In the genomic region with DNA sequence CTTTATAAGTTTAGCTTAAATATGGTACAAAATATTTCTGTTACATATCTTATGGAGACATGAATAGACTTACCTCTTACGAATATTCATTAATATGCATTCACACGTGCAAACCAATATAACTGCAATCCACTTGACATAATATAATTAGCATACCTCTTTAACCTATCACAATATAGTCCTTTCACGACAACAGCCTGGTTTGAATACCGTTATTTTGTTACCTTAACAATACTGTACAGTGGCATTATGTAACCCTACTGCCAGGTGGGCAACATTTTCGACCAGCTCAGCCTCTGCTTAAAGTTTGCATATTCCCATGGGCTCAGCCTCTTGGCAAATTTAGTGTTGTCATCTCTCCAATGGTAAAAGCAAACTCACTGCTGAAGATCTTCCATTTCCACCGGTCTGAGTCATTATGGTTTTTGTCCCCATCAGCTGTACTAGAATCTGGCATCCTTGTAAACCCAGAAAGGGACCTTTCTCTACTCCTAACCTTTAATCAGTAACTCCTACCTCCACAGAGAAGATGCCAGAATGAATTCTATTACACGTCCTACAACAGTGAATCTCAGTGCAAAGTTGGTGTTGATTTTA, we compare ENCODE assay signal across 8 cellular contexts. TPM values are rescaled to one million over a fixed set of nuclear protein-coding genes. Genes with fewer than 3 reads are reported as not detected.
A peak's percentile ranks its signal among the peaks of the same experiment; 100 is the strongest.
DNase-seq lines count a peak whose midpoint lies in the region; ATAC-seq, FAIRE-seq and TF ChIP-seq lines count a peak whose summit lies in the region.

No MANE protein-coding gene starts in this region.

- in situ Hi-C loops in K562 (cut with MboI), result loop anchor here (5.0 kb wide), 1 partner anchor 71 kb away; no protein-coding TSS in a partner anchor

- DNase-seq in EL (peak; percentile 40), K562 (ENCODE audit: extremely low read depth in 1 of 4, low spot score in 3 of 4) (no peak), nephron progenitor cell (no peak), esophagus squamous epithelium (lab: John Stamatoyannopoulos, UW) (no peak)

- no peaks in the 10 kb centered on the region for H3K9me1 ChIP-seq in K562 (ENCODE audit: control insufficient read depth, insufficient read depth, low read length)

- no peak overlapping the region for H3K27ac ChIP-seq in K562 (ENCODE audit: extremely low read depth, low read depth, low read length)
- H3K27ac ChIP-seq in esophagus squamous epithelium, result peak overlapping the region in 1 of 4 donors; percentile 19

- H3K9me3 ChIP-seq in Loucy (ENCODE audit: insufficient read depth, low read depth, low read length), result no peaks in the 10 kb centered on the region
- H3K9me3 ChIP-seq in K562 (replicated peaks; ENCODE audit: control insufficient read depth, insufficient read depth, low read depth, low read length), result no peaks in the 10 kb centered on the region
- H3K9me3 ChIP-seq in esophagus squamous epithelium, result no peaks in the 10 kb centered on the region

- H3K4me1 ChIP-seq in Loucy (ENCODE audit: insufficient read depth, low read length, poor library complexity, severe bottlenecking), result peaks cover 17% of the 10 kb centered on the region
- no peaks in the 10 kb centered on the region for H3K4me1 ChIP-seq in K562 (replicated peaks in 1 of 2; ENCODE audit: control insufficient read depth in 2 of 2, insufficient read depth in 2 of 2, low read length in 2 of 2)
- peaks cover 5 to 19% (median 6%) of the 10 kb centered on the region in 3 donors for H3K4me1 ChIP-seq in esophagus squamous epithelium

- H3K4me3 ChIP-seq in Loucy (ENCODE audit: low read length, poor library complexity, severe bottlenecking) (peak overlapping the region; percentile 36), K562 (no peak overlapping the region), esophagus squamous epithelium (no peak overlapping the region)

- no peaks in the 10 kb centered on the region for H3K9me2 ChIP-seq in Loucy (replicated peaks; ENCODE audit: low read depth, low read length)

- TF ChIP-seq CTCF in Loucy (conservative IDR thresholded peaks at IDR 0.05; ENCODE audit: low read length) (no peak), K562 (IDR thresholded peaks at IDR 0.05 in 2 of 3, conservative IDR thresholded peaks at IDR 0.05 in 1 of 3; ENCODE audit: insufficient read depth in 2 of 3, low read depth in 1 of 3, low read length in 3 of 3) (no peak), nephron progenitor cell (IDR thresholded peaks at IDR 0.05) (no peak), esophagus squamous epithelium (IDR thresholded peaks at IDR 0.05) (no peak)

- no TSS peak for BruUV-seq in K562 (replicated peaks; lab: Mats Ljungman, UMichigan)

- TF ChIP-seq POLR2A in K562 (conservative IDR thresholded peaks at IDR 0.05) (no peak), esophagus squamous epithelium (IDR thresholded peaks at IDR 0.05) (no peak)

- peaks cover 11% of the 10 kb centered on the region for H3K36me3 Mint-ChIP-seq in nephron progenitor cell (ENCODE audit: low read depth)

- H4K20me1 ChIP-seq in Loucy (ENCODE audit: insufficient read depth, low read length, poor library complexity, severe bottlenecking), result no peaks in the 10 kb centered on the region
- no peaks in the 10 kb centered on the region for H4K20me1 ChIP-seq in K562 (replicated peaks; ENCODE audit: control insufficient read depth, insufficient read depth, low read length)

- H3K79me2 ChIP-seq in Loucy (ENCODE audit: insufficient read depth, low read length) (peaks cover 18% of the 10 kb centered on the region; the same call in 1 of the 2 replicates), K562 (ENCODE audit: control insufficient read depth, insufficient read depth, low read length) (no peaks in the 10 kb centered on the region)

- 50% methylated on average over 7 of the region's 7 CpGs for WGBS in K562 (ENCODE audit: insufficient coverage, low coverage, missing lambda C conversion rate)
- WGBS in esophagus squamous epithelium, 2 donors, result 39 to 49% methylated on average over 7 of the region's 7 CpGs

- H3K27me3 ChIP-seq in Loucy (ENCODE audit: insufficient read depth, low read length, poor library complexity, severe bottlenecking) (no peaks in the 10 kb centered on the region), K562 (ENCODE audit: control insufficient read depth in 2 of 2, insufficient read depth in 2 of 2, low read length in 2 of 2) (no peaks in the 10 kb centered on the region), esophagus squamous epithelium (no peaks in the 10 kb centered on the region)

- TF ChIP-seq RAD21 in K562 (CRISPR knock-in tag; conservative IDR thresholded peaks at IDR 0.05 in 1 of 2, IDR thresholded peaks at IDR 0.05 in 1 of 2), result no peak

- peaks cover 3% of the 10 kb centered on the region for H3K27me3 Mint-ChIP-seq in nephron progenitor cell (ENCODE audit: low read depth, poor library complexity)

- peak overlapping the region; percentile 66 for H3K4me2 ChIP-seq in Loucy (ENCODE audit: low read depth, low read length, poor library complexity, severe bottlenecking)
- no peak overlapping the region for H3K4me2 ChIP-seq in K562 (ENCODE audit: insufficient read depth, low read length)

- intact Hi-C loops in K562 (cut with micrococcal nuclease) (loop anchor here (1.0 to 5.0 kb wide), 3 partner anchors 52 to 241 kb away; no protein-coding TSS in a partner anchor), esophagus squamous epithelium (cut with DNase I) (loop anchor here (2.0 kb wide), 1 partner anchor 79 kb away; no protein-coding TSS in a partner anchor)

- POLR2A ChIA-PET in K562 (lab: Yijun Ruan, JAX), result interaction anchor here (0.6 to 1.5 kb wide), 3 partner anchors 19 to 34 kb away, joined by 3 to 8 read pairs (median 3); no protein-coding TSS in a partner anchor

- H2AFZ ChIP-seq in Loucy (ENCODE audit: low read length) (no peak overlapping the region; the same call in 1 of the 2 replicates), K562 (ENCODE audit: low read depth, low read length) (no peak overlapping the region)

- H3K4me3 Mint-ChIP-seq in nephron progenitor cell, result no peak overlapping the region

- H3K4me1 Mint-ChIP-seq in nephron progenitor cell, result peaks cover 18% of the 10 kb centered on the region

- CTCF ChIA-PET in K562 (lab: Yijun Ruan, JAX; ENCODE audit: low intra/inter-chr PET ratio), result interaction anchor here (0.7 to 3.3 kb wide), 8 partner anchors 19 to 241 kb away, joined by 3 to 83 read pairs (median 4); no protein-coding TSS in a partner anchor

- FAIRE-seq in K562 (lab: Jason Lieb, UNC), result no peak

- no peaks in the 10 kb centered on the region for H3F3A ChIP-seq in Loucy (ENCODE audit: low read depth)

- ATAC-seq in K562 (no peak), GM18519 (IDR thresholded peaks at IDR 0.05; ENCODE audit: low FRiP score, unreplicated experiment) (no peak), HG02642 (IDR thresholded peaks at IDR 0.05; ENCODE audit: poor library complexity, unreplicated experiment) (no peak), HG03139 (IDR thresholded peaks at IDR 0.05; ENCODE audit: unreplicated experiment) (no peak)

- H3K27ac Mint-ChIP-seq in nephron progenitor cell, result peak overlapping the region; percentile 47

- no peaks in the 10 kb centered on the region for H3K9me3 Mint-ChIP-seq in nephron progenitor cell

- H3K9ac ChIP-seq in Loucy (ENCODE audit: low read depth, low read length, poor library complexity, severe bottlenecking), result peak overlapping the region; percentile 28
- H3K9ac ChIP-seq in K562 (ENCODE audit: insufficient read depth in 1 of 2, low read depth in 2 of 2, low read length in 2 of 2), result no peak overlapping the region

- H3K36me3 ChIP-seq in Loucy (ENCODE audit: insufficient read depth, low read length) (peaks cover 28% of the 10 kb centered on the region; the same call in 1 of the 2 replicates), K562 (ENCODE audit: control insufficient read depth, insufficient read depth, low read length) (peaks cover 17% of the 10 kb centered on the region; the same call in 2 of the 3 replicates), esophagus squamous epithelium (peaks cover 0 to 29% (median 0%) of the 10 kb centered on the region in 3 donors)

- no peak for TF ChIP-seq EP300 in K562 (IDR thresholded peaks at IDR 0.05; ENCODE audit: low read length)

TF ChIP-seq in K562, 482 proteins besides CTCF, POLR2A, EP300 and RAD21:
- no peak for TF ChIP-seq TBL1XR1 (IDR thresholded peaks at IDR 0.05; ENCODE audit: low read length in 2 of 2)
- no peak for TF ChIP-seq ZNF277 (CRISPR knock-in tag; IDR thresholded peaks at IDR 0.05; ENCODE audit: borderline replicate concordance)
- TF ChIP-seq JUND (IDR thresholded peaks at IDR 0.05; ENCODE audit: borderline replicate concordance, low read depth, low read length), result no peak
- TF ChIP-seq JUND (tag; IDR thresholded peaks at IDR 0.05; ENCODE audit: borderline replicate concordance, low read depth, low read length), result 0 out of 3 replicates have a peak, but pooled peaks have one; percentile 17

RNA-seq across cellular contexts. Expression of gene ZNF652, which starts 46.0 kb away (rescaled TPM):
- 8.2 and 25.2 TPM in 2 replicates for total RNA-seq in K562 (2011; cell fraction: chromatin; rRNA removed; ENCODE audit: low replicate concordance)
- total RNA-seq in K562 (2011; cell fraction: nucleolus; rRNA removed), result 5.3 and 8.6 TPM in 2 replicates
- 14.1 and 23.3 TPM in 2 replicates for total RNA-seq in K562 (2011; cell fraction: nucleoplasm; rRNA removed)
- total RNA-seq in K562 (2014; rRNA removed) (6.9 and 9.7 TPM in 2 replicates), K562 (2014; rRNA removed; fragmentation: Illumina TruSeq; extraction: Trizol) (13.0 and 13.1 TPM in 2 replicates), K562 (2015; rRNA removed; fragmentation: Illumina TruSeq; extraction: Trizol) (15.5 and 15.8 TPM in 2 replicates), K562 (2021) (12.9 and 15.2 TPM in 2 replicates), esophagus squamous epithelium (10 to 100 TPM; 14.0 to 32.6 (median 20.9) TPM)
- polyA plus RNA-seq in K562 (2011; rRNA removed) (8.6 and 13.3 TPM in 2 replicates), K562 (2014; fragmentation: Illumina TruSeq; extraction: Trizol) (4.8 and 5.2 TPM in 2 replicates), K562 (2014; fragmentation: Nextera tagmentation; extraction: Ambion mirVana) (1 to 10 TPM; 6.1 to 7.8 TPM), K562 (2014; rRNA removed) (4.7 and 5.1 TPM in 2 replicates)
- polyA plus RNA-seq in K562 (2011; cell fraction: cytosol; rRNA removed), result 3.4 and 8.5 TPM in 2 replicates
- 6.3 and 11.5 TPM in 2 replicates for polyA plus RNA-seq in K562 (2011; cell fraction: nucleus; rRNA removed)
- polyA plus RNA-seq in K562 (2012), result 3.9 and 4.3 TPM in 2 replicates
- 33.6 and 48.2 TPM in 2 replicates for polyA minus RNA-seq in K562 (2011; rRNA and poly(A)+ RNA removed)
- 17.8 and 20.3 TPM in 2 replicates for polyA minus RNA-seq in K562 (2011; cell fraction: cytosol; rRNA and poly(A)+ RNA removed)
- polyA minus RNA-seq in K562 (2011; cell fraction: nucleus; rRNA and poly(A)+ RNA removed), result 4.7 and 12.3 TPM in 2 replicates
